ENCODE assay signal across 5 cellular contexts in the genomic region with DNA sequence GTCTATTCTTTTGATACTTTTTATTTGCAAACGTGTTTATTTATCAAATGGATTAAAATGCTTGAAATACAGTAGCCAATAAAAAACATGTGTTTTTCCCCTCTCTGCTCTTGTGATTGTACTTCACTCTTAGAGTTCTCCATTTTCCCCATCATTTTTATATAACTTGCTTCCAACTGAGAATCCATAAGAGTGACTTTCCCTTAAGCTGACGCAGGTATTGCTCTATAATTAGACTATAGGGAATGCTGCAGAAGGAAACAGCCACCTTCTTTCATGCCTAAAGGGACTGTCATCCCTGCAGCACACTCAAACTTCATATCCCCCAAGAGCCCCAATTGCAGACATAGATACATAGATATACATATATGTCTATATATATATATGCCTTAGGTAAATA.
"Had no signal": no experiment of that assay in that cellular context is flagged by ENCODE, and none has a peak within 500 bp of the region (broad histone marks: within the 10 kb centered on the region; RNA-seq: fewer than 3 reads in every experiment).

No MANE protein-coding gene starts in this region.

- H3K27ac ChIP-seq: HL-60 had no signal

- ATAC-seq: HepG2, K562 had no signal

- H3K4me3 ChIP-seq: K562 had no signal

- DNase-seq: IMR-90, KBM-7 had no signal
